8 cellular contexts compared by ENCODE assay signal in the genomic region with DNA sequence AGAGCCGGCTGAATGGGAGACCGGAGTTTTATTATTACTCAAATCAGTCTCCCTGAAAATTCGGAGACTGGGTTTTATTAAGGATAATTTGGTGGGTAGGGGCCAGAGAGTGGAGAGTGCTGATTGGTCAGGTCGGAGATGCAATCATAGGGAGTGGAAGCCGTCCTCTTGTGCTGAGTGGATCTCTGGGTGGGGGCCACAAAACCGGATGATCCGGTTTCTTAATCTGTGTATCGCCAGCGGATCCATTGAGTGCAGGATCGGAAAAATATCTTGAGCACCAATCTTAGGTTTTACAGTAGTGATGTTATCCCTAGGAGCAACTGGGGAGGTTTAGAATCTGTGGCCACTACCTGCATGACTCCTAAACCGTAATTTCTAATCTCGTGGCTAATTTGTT. TPM values are rescaled to one million over a fixed set of nuclear protein-coding genes. Genes with fewer than 3 reads are reported as not detected.
DNase-seq lines count a peak whose midpoint lies in the region; ATAC-seq and TF ChIP-seq lines count a peak whose summit lies in the region.

No MANE protein-coding gene starts in this region.

- no peaks in the 10 kb centered on the region for H3K36me3 ChIP-seq in CD8-positive, alpha-beta memory T cell (ENCODE audit: insufficient read depth, low read length)
- H3K36me3 ChIP-seq in HUES6 (ENCODE audit: control insufficient read depth, insufficient read depth, low read length) (peaks cover 7% of the 10 kb centered on the region; the same call in 1 of the 2 replicates), testis (ENCODE audit: low read depth, missing control alignments) (no peaks in the 10 kb centered on the region)

- no peaks in the 10 kb centered on the region for H3K9me3 ChIP-seq in CD8-positive, alpha-beta memory T cell (ENCODE audit: low read length)
- no peaks in the 10 kb centered on the region for H3K9me3 ChIP-seq in HUES6 (ENCODE audit: control insufficient read depth, insufficient read depth, low read depth, low read length)
- H3K9me3 ChIP-seq in testis, result no peaks in the 10 kb centered on the region

- no peak overlapping the region for H3K27ac ChIP-seq in CD8-positive, alpha-beta memory T cell (ENCODE audit: low read depth, low read length)
- H3K27ac ChIP-seq in HUES6 (ENCODE audit: low read depth, low read length), result no peak overlapping the region
- H3K27ac ChIP-seq in testis, result no peak overlapping the region

- POLR2A ChIA-PET in CD8-positive, alpha-beta memory T cell (lab: Charles Lee), result interaction anchor here (0.7 kb wide), 4 partner anchors 124 to 1763 kb away, joined by 4 to 12 read pairs (median 6); no protein-coding TSS in a partner anchor
- POLR2A ChIA-PET in activated CD8-positive, alpha-beta T cell treated with anti-CD3 and anti-CD28 coated beads for 36 hours (lab: Charles Lee), result no interaction called here

- no peak for TF ChIP-seq POLR2A in testis (IDR thresholded peaks at IDR 0.05)

- peak overlapping the region; percentile 58 to 99 (median 94) for H3K4me3 Mint-ChIP-seq in CD8-positive, alpha-beta memory T cell
- H3K4me3 Mint-ChIP-seq in activated CD8-positive, alpha-beta T cell treated with anti-CD3 and anti-CD28 coated beads for 36 hours, result peak overlapping the region; percentile 91
- peak overlapping the region; percentile 93 for H3K4me3 Mint-ChIP-seq in mesothelial cell of epicardium

- ATAC-seq in activated CD8-positive, alpha-beta T cell treated with anti-CD3 and anti-CD28 coated beads for 36 hours, result no peak
- ATAC-seq in GM18520 (IDR thresholded peaks at IDR 0.05; ENCODE audit: unreplicated experiment), result no peak

- no peak overlapping the region for H3K9ac ChIP-seq in HUES6 (ENCODE audit: low read length)

- peaks cover 5% of the 10 kb centered on the region for H3K4me1 ChIP-seq in CD8-positive, alpha-beta memory T cell (ENCODE audit: insufficient read depth, low read length)
- peaks cover 9% of the 10 kb centered on the region for H3K4me1 ChIP-seq in HUES6 (ENCODE audit: control insufficient read depth, insufficient read depth, low read length)
- no peaks in the 10 kb centered on the region for H3K4me1 ChIP-seq in testis

- H3K4me1 Mint-ChIP-seq in CD8-positive, alpha-beta memory T cell, result peaks cover 13 to 23% (median 14%) of the 10 kb centered on the region in 3 donors
- peaks cover 13% of the 10 kb centered on the region for H3K4me1 Mint-ChIP-seq in activated CD8-positive, alpha-beta T cell treated with anti-CD3 and anti-CD28 coated beads for 36 hours (ENCODE audit: low read depth)
- peaks cover 26% of the 10 kb centered on the region for H3K4me1 Mint-ChIP-seq in mesothelial cell of epicardium

- H3K4me3 ChIP-seq in CD8-positive, alpha-beta memory T cell (ENCODE audit: low read length), result peak overlapping the region; percentile 79
- H3K4me3 ChIP-seq in HUES6 (ENCODE audit: low read depth, low read length), result peak overlapping the region; percentile 86; the same call in 1 of the 2 replicates
- H3K4me3 ChIP-seq in testis, result peak overlapping the region in 1 of 2 donors; percentile 65

- H3K27me3 Mint-ChIP-seq in CD8-positive, alpha-beta memory T cell, result no peaks in the 10 kb centered on the region
- H3K27me3 Mint-ChIP-seq in activated CD8-positive, alpha-beta T cell treated with anti-CD3 and anti-CD28 coated beads for 36 hours, result no peaks in the 10 kb centered on the region
- H3K27me3 Mint-ChIP-seq in mesothelial cell of epicardium (ENCODE audit: low read depth), result no peaks in the 10 kb centered on the region

- peaks cover 0 to 3% (median 0%) of the 10 kb centered on the region in 3 donors for H3K36me3 Mint-ChIP-seq in CD8-positive, alpha-beta memory T cell
- H3K36me3 Mint-ChIP-seq in activated CD8-positive, alpha-beta T cell treated with anti-CD3 and anti-CD28 coated beads for 36 hours (ENCODE audit: low read depth), result peaks cover 5% of the 10 kb centered on the region
- H3K36me3 Mint-ChIP-seq in mesothelial cell of epicardium, result peaks cover 7% of the 10 kb centered on the region

- CTCF ChIA-PET in CD8-positive, alpha-beta memory T cell (lab: Charles Lee), result interaction anchor here (0.9 kb wide), 1 partner anchor 44 kb away, joined by 3 read pairs; no protein-coding TSS in a partner anchor
- CTCF ChIA-PET in activated CD8-positive, alpha-beta T cell treated with anti-CD3 and anti-CD28 coated beads for 36 hours (lab: Charles Lee), result no interaction called here

- WGBS in testis, 2 donors, result 60 to 76% methylated on average over 12 of the region's 12 CpGs

- no peak for TF ChIP-seq CTCF in activated CD8-positive, alpha-beta T cell treated with anti-CD3 and anti-CD28 coated beads for 36 hours (IDR thresholded peaks at IDR 0.05)
- TF ChIP-seq CTCF in mesothelial cell of epicardium (IDR thresholded peaks at IDR 0.05; ENCODE audit: unreplicated experiment) (no peak), testis (IDR thresholded peaks at IDR 0.05) (no peak)

- H3K27ac Mint-ChIP-seq in CD8-positive, alpha-beta memory T cell, result peak overlapping the region in 6 of 8 donors; percentile 47 to 94 (median 91)
- H3K27ac Mint-ChIP-seq in activated CD8-positive, alpha-beta T cell treated with anti-CD3 and anti-CD28 coated beads for 36 hours, result peak overlapping the region; percentile 95
- no peak overlapping the region for H3K27ac Mint-ChIP-seq in mesothelial cell of epicardium

- no peaks in the 10 kb centered on the region for H3K27me3 ChIP-seq in CD8-positive, alpha-beta memory T cell (ENCODE audit: insufficient read depth, low read length, poor library complexity, severe bottlenecking)
- H3K27me3 ChIP-seq in HUES6 (ENCODE audit: control insufficient read depth, insufficient read depth, low read length) (no peaks in the 10 kb centered on the region), testis (no peaks in the 10 kb centered on the region)

- intact Hi-C loops in activated CD8-positive, alpha-beta T cell treated with anti-CD3 and anti-CD28 coated beads for 36 hours (cut with micrococcal nuclease), result no loop called here
- intact Hi-C loops in testis (cut with DNase I; ENCODE audit: low total_unique reads), result no loop called here

- H3K9me3 Mint-ChIP-seq in CD8-positive, alpha-beta memory T cell, result peaks cover 0 to 2% (median 0%) of the 10 kb centered on the region in 5 donors
- H3K9me3 Mint-ChIP-seq in activated CD8-positive, alpha-beta T cell treated with anti-CD3 and anti-CD28 coated beads for 36 hours, result no peaks in the 10 kb centered on the region
- H3K9me3 Mint-ChIP-seq in mesothelial cell of epicardium, result no peaks in the 10 kb centered on the region

- no peak for DNase-seq in CD8-positive, alpha-beta memory T cell
- DNase-seq in activated CD8-positive, alpha-beta T cell treated with anti-CD3 and anti-CD28 coated beads for 36 hours, result no peak
- DNase-seq in mesothelial cell of epicardium (ENCODE audit: low spot score in 2 of 2, unreplicated experiment in 2 of 2) (no peak), GM19240 (ENCODE audit: insufficient read length, low spot score) (no peak), testis (no peak)
- DNase-seq in activated CD4-positive, CD25-positive, alpha-beta regulatory T cell (lab: John Stamatoyannopoulos, UW), result no peak

RNA-seq across cellular contexts. Expression of a gene that starts 0.9 kb away (rescaled TPM):
- total RNA-seq in CD8-positive, alpha-beta memory T cell, result 10 to 100 TPM; 39.6 to 40.3 TPM
- polyA plus RNA-seq in CD8-positive, alpha-beta memory T cell, result 52.3 TPM
- 10 to 100 TPM; 58.3 to 61.9 TPM for total RNA-seq in activated CD8-positive, alpha-beta T cell treated with anti-CD3 and anti-CD28 coated beads for 36 hours
- total RNA-seq in mesothelial cell of epicardium (134 to 138 TPM (median 137 TPM) in 3 replicates), testis (10 to 100 TPM; 27.5 to 36.5 TPM)
- polyA plus RNA-seq in testis (ENCODE audit: insufficient read depth, low read depth, low replicate concordance), result 37.1 TPM

RNA-seq across cellular contexts. Expression of a gene that starts 21.6 kb away (rescaled TPM):
- total RNA-seq in CD8-positive, alpha-beta memory T cell, result 10 to 100 TPM; 51.6 to 53.3 TPM
- 21.4 TPM for polyA plus RNA-seq in CD8-positive, alpha-beta memory T cell
- total RNA-seq in activated CD8-positive, alpha-beta T cell treated with anti-CD3 and anti-CD28 coated beads for 36 hours, result 10 to 100 TPM; 34.4 to 35.3 TPM
- total RNA-seq in mesothelial cell of epicardium (41.8 to 42.1 TPM (median 42.0 TPM) in 3 replicates), testis (10 to 100 TPM; 23.4 to 32.5 TPM)
- 45.2 TPM for polyA plus RNA-seq in testis (ENCODE audit: insufficient read depth, low read depth, low replicate concordance)

RNA-seq across cellular contexts. Expression of a gene that starts 28.2 kb away (rescaled TPM):
- 10 to 100 TPM; 62.6 to 64.1 TPM for total RNA-seq in CD8-positive, alpha-beta memory T cell
- 28.5 TPM for polyA plus RNA-seq in CD8-positive, alpha-beta memory T cell
- 10 to 100 TPM; 48.7 to 57.3 TPM for total RNA-seq in activated CD8-positive, alpha-beta T cell treated with anti-CD3 and anti-CD28 coated beads for 36 hours
- total RNA-seq in mesothelial cell of epicardium (44.8 to 59.6 TPM (median 47.8 TPM) in 3 replicates), testis (10 to 100 TPM; 46.0 to 59.1 TPM)
- 58.7 TPM for polyA plus RNA-seq in testis (ENCODE audit: insufficient read depth, low read depth, low replicate concordance)
